1 cellular context compared by ENCODE assay signal in the genomic region with DNA sequence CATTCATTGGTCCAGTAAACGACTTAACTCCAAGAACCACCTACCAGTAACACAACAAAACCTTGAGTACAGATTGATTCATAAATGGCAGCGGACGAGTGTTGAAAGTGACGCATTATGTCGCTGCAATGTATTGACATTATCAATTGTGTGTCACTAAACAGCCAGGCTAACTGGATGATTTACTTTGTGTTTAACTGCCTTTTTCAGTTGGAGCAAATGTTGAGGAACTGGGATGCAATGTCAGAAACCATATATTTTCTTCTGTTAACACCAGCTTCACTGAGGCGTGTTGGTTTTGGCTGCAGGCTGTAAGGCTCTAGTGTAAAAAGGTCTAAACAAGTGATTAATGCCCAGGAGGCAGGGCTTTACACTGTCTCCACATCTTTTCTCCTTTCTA.
TF ChIP-seq lines count a peak whose summit lies in the region.

No MANE protein-coding gene starts in this region.

TF ChIP-seq in WTC11, 78 proteins besides CTCF, POLR2A, EP300 and RAD21 (continued from another document):
- TF ChIP-seq ZNF281 (CRISPR knock-in tag; IDR thresholded peaks at IDR 0.05) (no peak), HMGA2 (CRISPR knock-in tag; IDR thresholded peaks at IDR 0.05) (no peak)
- TF ChIP-seq, protein P1, sequence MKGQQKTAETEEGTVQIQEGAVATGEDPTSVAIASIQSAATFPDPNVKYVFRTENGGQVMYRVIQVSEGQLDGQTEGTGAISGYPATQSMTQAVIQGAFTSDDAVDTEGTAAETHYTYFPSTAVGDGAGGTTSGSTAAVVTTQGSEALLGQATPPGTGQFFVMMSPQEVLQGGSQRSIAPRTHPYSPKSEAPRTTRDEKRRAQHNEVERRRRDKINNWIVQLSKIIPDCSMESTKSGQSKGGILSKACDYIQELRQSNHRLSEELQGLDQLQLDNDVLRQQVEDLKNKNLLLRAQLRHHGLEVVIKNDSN (CRISPR knock-in tag; IDR thresholded peaks at IDR 0.05) = no peak
- TF ChIP-seq, protein P2, sequence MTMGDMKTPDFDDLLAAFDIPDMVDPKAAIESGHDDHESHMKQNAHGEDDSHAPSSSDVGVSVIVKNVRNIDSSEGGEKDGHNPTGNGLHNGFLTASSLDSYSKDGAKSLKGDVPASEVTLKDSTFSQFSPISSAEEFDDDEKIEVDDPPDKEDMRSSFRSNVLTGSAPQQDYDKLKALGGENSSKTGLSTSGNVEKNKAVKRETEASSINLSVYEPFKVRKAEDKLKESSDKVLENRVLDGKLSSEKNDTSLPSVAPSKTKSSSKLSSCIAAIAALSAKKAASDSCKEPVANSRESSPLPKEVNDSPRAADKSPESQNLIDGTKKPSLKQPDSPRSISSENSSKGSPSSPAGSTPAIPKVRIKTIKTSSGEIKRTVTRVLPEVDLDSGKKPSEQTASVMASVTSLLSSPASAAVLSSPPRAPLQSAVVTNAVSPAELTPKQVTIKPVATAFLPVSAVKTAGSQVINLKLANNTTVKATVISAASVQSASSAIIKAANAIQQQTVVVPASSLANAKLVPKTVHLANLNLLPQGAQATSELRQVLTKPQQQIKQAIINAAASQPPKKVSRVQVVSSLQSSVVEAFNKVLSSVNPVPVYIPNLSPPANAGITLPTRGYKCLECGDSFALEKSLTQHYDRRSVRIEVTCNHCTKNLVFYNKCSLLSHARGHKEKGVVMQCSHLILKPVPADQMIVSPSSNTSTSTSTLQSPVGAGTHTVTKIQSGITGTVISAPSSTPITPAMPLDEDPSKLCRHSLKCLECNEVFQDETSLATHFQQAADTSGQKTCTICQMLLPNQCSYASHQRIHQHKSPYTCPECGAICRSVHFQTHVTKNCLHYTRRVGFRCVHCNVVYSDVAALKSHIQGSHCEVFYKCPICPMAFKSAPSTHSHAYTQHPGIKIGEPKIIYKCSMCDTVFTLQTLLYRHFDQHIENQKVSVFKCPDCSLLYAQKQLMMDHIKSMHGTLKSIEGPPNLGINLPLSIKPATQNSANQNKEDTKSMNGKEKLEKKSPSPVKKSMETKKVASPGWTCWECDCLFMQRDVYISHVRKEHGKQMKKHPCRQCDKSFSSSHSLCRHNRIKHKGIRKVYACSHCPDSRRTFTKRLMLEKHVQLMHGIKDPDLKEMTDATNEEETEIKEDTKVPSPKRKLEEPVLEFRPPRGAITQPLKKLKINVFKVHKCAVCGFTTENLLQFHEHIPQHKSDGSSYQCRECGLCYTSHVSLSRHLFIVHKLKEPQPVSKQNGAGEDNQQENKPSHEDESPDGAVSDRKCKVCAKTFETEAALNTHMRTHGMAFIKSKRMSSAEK (CRISPR knock-in tag; IDR thresholded peaks at IDR 0.05; ENCODE audit: borderline replicate concordance) = no peak
